In the genomic region with DNA sequence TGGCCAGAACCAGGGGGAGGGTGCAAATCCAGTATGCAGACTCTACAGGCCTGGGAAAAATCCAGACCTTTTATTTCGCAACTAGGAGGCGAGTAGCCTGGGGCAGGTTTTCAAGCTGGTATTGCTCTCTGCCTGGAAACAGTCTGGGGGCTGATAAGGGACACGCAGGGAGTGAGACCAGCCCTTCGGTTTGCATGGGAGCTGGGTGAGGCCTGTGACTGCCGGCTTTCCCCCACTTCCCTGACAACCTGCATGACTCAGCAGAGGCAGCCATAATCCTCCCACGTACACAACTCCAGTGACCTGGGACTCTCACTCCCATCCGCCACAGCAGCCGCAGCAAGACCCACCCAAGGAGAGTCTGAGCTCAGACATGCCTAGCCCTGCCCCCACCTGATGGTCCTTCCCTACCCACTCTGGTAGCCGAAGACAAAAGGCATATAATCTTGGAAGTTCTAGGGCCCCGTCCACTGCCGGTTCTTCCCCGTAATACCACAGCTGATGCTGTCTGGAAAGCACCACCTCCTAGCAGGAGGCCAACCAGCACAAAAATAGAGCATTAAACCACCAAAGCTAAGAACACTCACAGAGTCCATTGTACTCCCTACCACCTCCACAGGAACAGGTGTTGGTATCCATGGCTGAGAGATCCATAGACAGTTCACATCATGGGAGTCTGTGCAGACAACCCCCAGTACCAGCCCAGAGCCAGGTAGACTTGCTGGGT, we compare ENCODE assay signal across 14 cellular contexts. TPM values are rescaled to one million over a fixed set of nuclear protein-coding genes. Genes with fewer than 3 reads are reported as not detected.
A peak's percentile ranks its signal among the peaks of the same experiment; 100 is the strongest.
DNase-seq lines count a peak whose midpoint lies in the region; ATAC-seq, FAIRE-seq and TF ChIP-seq lines count a peak whose summit lies in the region.
"Not testable (repeated sequence)": the region's sequence is repeated elsewhere in the genome, so short reads cannot be mapped to it uniquely, and the experiment has no call there.
"Had no signal": no experiment of that assay in that cellular context is flagged by ENCODE, and none has a peak within 500 bp of the region (broad histone marks: within the 10 kb centered on the region; RNA-seq: fewer than 3 reads in every experiment).

No MANE protein-coding gene starts in this region.

- not testable (repeated sequence) for H3K9ac ChIP-seq in HepG2 (ENCODE audit: insufficient read depth, low read depth, low read length)

- TF ChIP-seq EP300 in HepG2 (IDR thresholded peaks at IDR 0.05; ENCODE audit: low read depth in 2 of 2, low read length in 2 of 2); HepG2 (CRISPR knock-in tag; IDR thresholded peaks at IDR 0.05; ENCODE audit: borderline replicate concordance): not testable (repeated sequence)

- 44% methylated on average over 4 of the region's 12 CpGs for WGBS in HepG2 (ENCODE audit: low lambda C conversion rate)

- not testable (repeated sequence) for H2AFZ ChIP-seq in HepG2 (ENCODE audit: low read length)

- intact Hi-C loops in ascending aorta (cut with DNase I); Right ventricle myocardium inferior (cut with DNase I); HepG2 (cut with micrococcal nuclease; ENCODE audit: unreplicated experiment): not testable (repeated sequence)

- CTCF ChIA-PET in HepG2 (lab: Yijun Ruan, JAX; ENCODE audit: low intra/inter-chr PET ratio, low total read pairs): not testable (repeated sequence)

- ATAC-seq in Right ventricle myocardium inferior (peak; percentile 37), HepG2 (peak; percentile 41; the same call in 2 of the 3 replicates)

- POLR2A ChIA-PET in HepG2 (lab: Yijun Ruan, JAX): not testable (repeated sequence)

- not testable (repeated sequence) for TF ChIP-seq POLR2A in erythroblast (IDR thresholded peaks at IDR 0.05; ENCODE audit: low read length); HepG2 (IDR thresholded peaks at IDR 0.05; ENCODE audit: insufficient read depth in 1 of 2, low read depth in 2 of 2, low read length in 2 of 2)

- H3K9me3 ChIP-seq in ascending aorta; HepG2 (ENCODE audit: low read length): not testable (repeated sequence)

- BruUV-seq in HepG2 (replicated peaks; lab: Mats Ljungman, UMichigan): not testable (repeated sequence)

- H3K36me3 ChIP-seq in ascending aorta; HepG2 (replicated peaks in 1 of 2; ENCODE audit: control insufficient read depth in 1 of 2, insufficient read depth in 2 of 2, low read length in 2 of 2): not testable (repeated sequence)

- H3K79me2 ChIP-seq in HepG2 (ENCODE audit: insufficient read depth, low read length): not testable (repeated sequence)

- H3K27me3 ChIP-seq in ascending aorta; HepG2 (ENCODE audit: control insufficient read depth in 1 of 2, insufficient read depth in 2 of 2, low read length in 2 of 2): not testable (repeated sequence)

- not testable (repeated sequence) for TF ChIP-seq CTCF in ascending aorta (IDR thresholded peaks at IDR 0.05); HepG2 (CRISPR knock-in tag; IDR thresholded peaks at IDR 0.05); retinal pigment epithelial cell (conservative IDR thresholded peaks at IDR 0.05; ENCODE audit: low read depth, low read length)

- not testable (repeated sequence) for H3K4me3 ChIP-seq in ascending aorta; HepG2 (replicated peaks in 1 of 3; ENCODE audit: insufficient read depth in 1 of 3, low read depth in 2 of 3, low read length in 3 of 3); retinal pigment epithelial cell (ENCODE audit: low read length)

- not testable (repeated sequence) for H3K4me2 ChIP-seq in HepG2 (ENCODE audit: low read depth, low read length)

- H3K4me1 ChIP-seq in ascending aorta: peaks cover 0 to 12% of the 10 kb centered on the region in 2 donors
- H3K4me1 ChIP-seq in HepG2 (ENCODE audit: insufficient read depth, low read length): not testable (repeated sequence)

- in situ Hi-C loops in HepG2 (cut with HindIII; ENCODE audit: extremely low pct_ligation_motif_present, low pct_unique_long_range_greater_than_20kb): not testable (repeated sequence)

- not testable (repeated sequence) for H4K20me1 ChIP-seq in HepG2 (ENCODE audit: insufficient read depth, low read length)

- not testable (repeated sequence) for FAIRE-seq in HepG2 (lab: Jason Lieb, UNC)

- DNase-seq in EH (ENCODE audit: low read depth): peak; percentile 84
- DNase-seq in NCI-H226: peak; percentile 98
- not testable (repeated sequence) for DNase-seq in ascending aorta (ENCODE audit: low spot score in 2 of 2); Right ventricle myocardium inferior (ENCODE audit: missing footprints); HepG2 (ENCODE audit: low spot score)
- peak; percentile 19 to 43 for DNase-seq in erythroblast (lab: John Stamatoyannopoulos, UW)
- peak; percentile 22 for DNase-seq in retinal pigment epithelial cell (ENCODE audit: low read depth)

- TF ChIP-seq RAD21 in HepG2 (CRISPR knock-in tag; IDR thresholded peaks at IDR 0.05): not testable (repeated sequence)

- H3K27ac ChIP-seq in ascending aorta: peak overlapping the region; percentile 66 to 76
- not testable (repeated sequence) for H3K27ac ChIP-seq in HepG2 (ENCODE audit: extremely low read length, insufficient read depth, low read length)

TF ChIP-seq in HepG2, 621 proteins besides CTCF, POLR2A, EP300 and RAD21:
- TF ChIP-seq CEBPB (IDR thresholded peaks at IDR 0.05; ENCODE audit: borderline replicate concordance, low read depth, low read length): peak; percentile 67

RNA-seq across cellular contexts. Expression of gene ACOD1, which starts 30.4 kb away (rescaled TPM):
- not detected for total RNA-seq in ascending aorta
- not detected for total RNA-seq in Right ventricle myocardium inferior
- total RNA-seq in HepG2 (2016; rRNA removed; fragmentation: Illumina TruSeq; extraction: Trizol): not detected in 2 replicates
- not detected in 2 replicates for total RNA-seq in HepG2 (2016; cell fraction: cytosol; rRNA removed; fragmentation: Illumina TruSeq; extraction: Trizol; ENCODE audit: low read depth)
- not detected in 2 replicates for total RNA-seq in HepG2 (2016; cell fraction: insoluble cytoplasmic fraction; rRNA removed; fragmentation: Illumina TruSeq; extraction: Trizol)
- total RNA-seq in HepG2 (2016; cell fraction: membrane; rRNA removed; fragmentation: Illumina TruSeq; extraction: Trizol): not detected in 2 replicates
- not detected in 2 replicates for total RNA-seq in HepG2 (2016; cell fraction: nucleus; rRNA removed; fragmentation: Illumina TruSeq; extraction: Trizol)
- not detected in 2 replicates for polyA plus RNA-seq in HepG2 (2011; rRNA removed)
- polyA plus RNA-seq in HepG2 (2011; cell fraction: cytosol; rRNA removed): not detected in 2 replicates
- polyA plus RNA-seq in HepG2 (2011; cell fraction: nucleus; rRNA removed): not detected in 2 replicates
- not detected in 2 replicates for polyA plus RNA-seq in HepG2 (2012)
- polyA plus RNA-seq in HepG2 (2016; cell fraction: cytosol; fragmentation: Illumina TruSeq; extraction: Trizol; ENCODE audit: low read depth): not detected in 2 replicates
- not detected in 2 replicates for polyA plus RNA-seq in HepG2 (2016; cell fraction: insoluble cytoplasmic fraction; fragmentation: Illumina TruSeq; extraction: Trizol; ENCODE audit: low read depth)
- not detected in 2 replicates for polyA plus RNA-seq in HepG2 (2016; cell fraction: membrane; fragmentation: Illumina TruSeq; extraction: Trizol; ENCODE audit: low read depth)
- polyA plus RNA-seq in HepG2 (2016; cell fraction: nucleus; fragmentation: Illumina TruSeq; extraction: Trizol; ENCODE audit: insufficient read depth, low read depth): not detected in 2 replicates
- polyA minus RNA-seq in HepG2 (2011; rRNA and poly(A)+ RNA removed; ENCODE audit: low replicate concordance): not detected in 2 replicates
- not detected in 2 replicates for polyA minus RNA-seq in HepG2 (2011; cell fraction: cytosol; rRNA and poly(A)+ RNA removed)
- not detected in 2 replicates for polyA minus RNA-seq in HepG2 (2011; cell fraction: nucleus; rRNA and poly(A)+ RNA removed)
- total RNA-seq: activated CD4-positive, alpha-beta T cell treated with anti-CD3 and anti-CD28 coated beads, Interleukin-2, amount 10 ng/mL, durations not matched to agents 7 days and 5 days; activated CD8-positive, alpha-beta memory T cell treated with anti-CD3 and anti-CD28 coated beads, Interleukin-2, amount 10 ng/mL, durations not matched to agents 7 days and 5 days; natural killer cell; sigmoid colon; SJCRH30; T-helper 1 cell treated with Interleukin-12 subunit alpha and Interleukin-12 subunit beta and Interleukin-4 antibody, amounts not matched to agents 30 ng/mL and 1 ng/mL, for 36 hours had no signal
- polyA plus RNA-seq: immature natural killer cell had no signal

RNA-seq across cellular contexts. Expression of gene KCTD12, which starts 31.7 kb away (rescaled TPM):
- total RNA-seq in ascending aorta (120 TPM), Right ventricle myocardium inferior (42.8 TPM), HepG2 (2016; rRNA removed; fragmentation: Illumina TruSeq; extraction: Trizol) (not detected in 2 replicates)
- total RNA-seq in HepG2 (2016; cell fraction: cytosol; rRNA removed; fragmentation: Illumina TruSeq; extraction: Trizol; ENCODE audit: low read depth): not detected in 2 replicates
- total RNA-seq in HepG2 (2016; cell fraction: insoluble cytoplasmic fraction; rRNA removed; fragmentation: Illumina TruSeq; extraction: Trizol): not detected in 2 replicates
- not detected in 2 replicates for total RNA-seq in HepG2 (2016; cell fraction: membrane; rRNA removed; fragmentation: Illumina TruSeq; extraction: Trizol)
- total RNA-seq in HepG2 (2016; cell fraction: nucleus; rRNA removed; fragmentation: Illumina TruSeq; extraction: Trizol): not detected in 2 replicates
- polyA plus RNA-seq in HepG2 (2011; rRNA removed): not detected in 2 replicates
- polyA plus RNA-seq in HepG2 (2011; cell fraction: cytosol; rRNA removed): 0.01 TPM in 1 of 2 replicates, not detected in the other
- 0.02 TPM in 1 of 2 replicates, not detected in the other for polyA plus RNA-seq in HepG2 (2011; cell fraction: nucleus; rRNA removed)
- polyA plus RNA-seq in HepG2 (2012): not detected in 2 replicates
- polyA plus RNA-seq in HepG2 (2016; cell fraction: cytosol; fragmentation: Illumina TruSeq; extraction: Trizol; ENCODE audit: low read depth): not detected in 2 replicates
- not detected in 2 replicates for polyA plus RNA-seq in HepG2 (2016; cell fraction: insoluble cytoplasmic fraction; fragmentation: Illumina TruSeq; extraction: Trizol; ENCODE audit: low read depth)
- not detected in 2 replicates for polyA plus RNA-seq in HepG2 (2016; cell fraction: membrane; fragmentation: Illumina TruSeq; extraction: Trizol; ENCODE audit: low read depth)
- not detected in 2 replicates for polyA plus RNA-seq in HepG2 (2016; cell fraction: nucleus; fragmentation: Illumina TruSeq; extraction: Trizol; ENCODE audit: insufficient read depth, low read depth)
- not detected in 2 replicates for polyA minus RNA-seq in HepG2 (2011; rRNA and poly(A)+ RNA removed; ENCODE audit: low replicate concordance)
- not detected in 2 replicates for polyA minus RNA-seq in HepG2 (2011; cell fraction: cytosol; rRNA and poly(A)+ RNA removed)
- polyA minus RNA-seq in HepG2 (2011; cell fraction: nucleus; rRNA and poly(A)+ RNA removed): not detected in 2 replicates

Comparison
In these comparisons a context has a peak if more than half of its experiments do, and no peak if none do; other contexts are left out.
1. RNA of gene KCTD12, which starts 31.7 kb away (total RNA-seq): 120 TPM in ascending aorta (single experiment) and 42.8 TPM in Right ventricle myocardium inferior (single experiment); not detected in HepG2; every median in the first group is over 10 times any median in the second.